ENCODE assay signal across 22 cellular contexts in genomic region chr11:125233116-125233515, GRCh38.
DNase-seq lines count a peak whose midpoint lies in the region; ATAC-seq and TF ChIP-seq lines count a peak whose summit lies in the region.
"Had no signal": no experiment of that assay in that cellular context is flagged by ENCODE, and none has a peak within 500 bp of the region (broad histone marks: within the 10 kb centered on the region; RNA-seq: fewer than 3 reads in every experiment).

No MANE protein-coding gene starts in this region.

- H2AK5ac ChIP-seq in trophoblast cell (ENCODE audit: low read length) = no peak overlapping the region

- no peak overlapping the region for H2BK5ac ChIP-seq in trophoblast cell (ENCODE audit: low read depth, low read length, poor library complexity)

- H3K4me3 ChIP-seq in trophoblast cell (ENCODE audit: low read depth, low read length) (no peak overlapping the region), gastrocnemius medialis (no peak overlapping the region)
- H3K4me3 ChIP-seq: BLaER1, GM12878 had no signal

- H4K8ac ChIP-seq in trophoblast cell (ENCODE audit: low read depth, low read length) = no peak overlapping the region

- H3K27me3 ChIP-seq in trophoblast cell (ENCODE audit: insufficient read depth, low read length) (no peaks in the 10 kb centered on the region), gastrocnemius medialis (no peaks in the 10 kb centered on the region)
- H3K27me3 ChIP-seq: BE2C, BLaER1 had no signal

- H3K36me3 ChIP-seq in trophoblast cell (ENCODE audit: control insufficient read depth in 1 of 2, insufficient read depth in 2 of 2, low read length in 2 of 2) (no peaks in the 10 kb centered on the region), gastrocnemius medialis (no peaks in the 10 kb centered on the region)
- H3K36me3 ChIP-seq: BE2C, BLaER1 had no signal

- no CpG with 5 or more reads among the region's 1 CpG for WGBS in trophoblast cell (ENCODE audit: extremely low coverage, insufficient coverage, insufficient read length)

- H3K9me3 ChIP-seq in trophoblast cell (ENCODE audit: insufficient read depth, low read depth, low read length) (no peaks in the 10 kb centered on the region), gastrocnemius medialis (no peaks in the 10 kb centered on the region)
- H3K9me3 ChIP-seq: BE2C, BLaER1 had no signal

- TF ChIP-seq CTCF in gastrocnemius medialis (IDR thresholded peaks at IDR 0.05 in 4 of 5, conservative IDR thresholded peaks at IDR 0.05 in 1 of 5) = no peak

- no peak for TF ChIP-seq POLR2A in gastrocnemius medialis (IDR thresholded peaks at IDR 0.05)

- ATAC-seq in gastrocnemius medialis = peak; percentile 62 to 86
- ATAC-seq: GM12878 had no signal

- H2AFZ ChIP-seq in trophoblast cell (ENCODE audit: insufficient read depth, low read length, poor library complexity) = no peak overlapping the region

- H4K12ac ChIP-seq in trophoblast cell (ENCODE audit: low read depth, low read length) = no peak overlapping the region

- H2BK12ac ChIP-seq in trophoblast cell (ENCODE audit: low read length) = peak overlapping the region; percentile 78

- in situ Hi-C loops in gastrocnemius medialis (cut with MboI; ENCODE audit: low sequenced_read_pairs in 4 of 4) = no loop called here

- no peak overlapping the region for H3K4ac ChIP-seq in trophoblast cell (ENCODE audit: low read depth, low read length)

- H3K4me1 ChIP-seq in trophoblast cell (ENCODE audit: control insufficient read depth in 1 of 2, insufficient read depth in 2 of 2, low read length in 2 of 2) = peaks cover 32 to 36% of the 10 kb centered on the region in 2 experiments
- peaks cover 41% of the 10 kb centered on the region in 2 donors for H3K4me1 ChIP-seq in gastrocnemius medialis
- H3K4me1 ChIP-seq: BE2C, BLaER1 had no signal

- H3K14ac ChIP-seq in trophoblast cell (ENCODE audit: low read length) = no peak overlapping the region

- H3K9ac ChIP-seq in trophoblast cell (ENCODE audit: low read length) = no peak overlapping the region
- H3K9ac ChIP-seq: BLaER1 had no signal

- H3K4me2 ChIP-seq in trophoblast cell (ENCODE audit: low read length) = no peak overlapping the region
- H3K4me2 ChIP-seq: BLaER1 had no signal

- H3K27ac ChIP-seq in trophoblast cell (ENCODE audit: low read depth, low read length) (no peak overlapping the region), gastrocnemius medialis (peak overlapping the region in 2 of 4 donors; percentile 15 to 80)
- H3K27ac ChIP-seq: BLaER1 had no signal

- H3K79me1 ChIP-seq in trophoblast cell (ENCODE audit: low read length) = peaks cover 9% of the 10 kb centered on the region

- H4K91ac ChIP-seq in trophoblast cell (ENCODE audit: low read depth, low read length) = no peak overlapping the region

- H3K23ac ChIP-seq in trophoblast cell (ENCODE audit: low read length) = no peak overlapping the region

- DNase-seq in trophoblast cell (no peak), posterior vena cava (ENCODE audit: low spot score) (peak; percentile 24), gastrocnemius medialis (peak in 1 of 2 donors; percentile 30), NCI-H1417 (lab: John Stamatoyannopoulos, UW) (no peak)
- DNase-seq in activated CD4-positive, alpha-beta T cell treated with anti-CD3 and anti-CD28 coated beads, Interleukin-2, amount 50 U/mL, for 1 hour = no peak
- DNase-seq: 8988T; ACHN; BE2C; C1 segment of cervical spinal cord; CD4-positive, alpha-beta memory T cell; CD4-positive, CD25-positive, alpha-beta regulatory T cell; CD8-positive, alpha-beta memory T cell; COR-L47; DMS 273 treated with DMSO at 0.1 percent for 48 hours; DMS153; DMS53; DMS79; DND-41; EL; GDM1 had no signal

- no peak overlapping the region for H3K18ac ChIP-seq in trophoblast cell (ENCODE audit: low read length)

- intact Hi-C loops in posterior vena cava (cut with DNase I) (no loop called here), gastrocnemius medialis (cut with DNase I; ENCODE audit: low total_unique reads) (loop anchor here (2.0 kb wide), 2 partner anchors 68 to 172 kb away; partner anchors contain the start of gene PKNOX2)

- no peak overlapping the region for H2BK120ac ChIP-seq in trophoblast cell (ENCODE audit: insufficient read depth, low read length, poor library complexity)

- H3K79me2 ChIP-seq in trophoblast cell (ENCODE audit: control insufficient read depth, insufficient read depth, low read length, poor library complexity) = no peaks in the 10 kb centered on the region
